Comparison of ENCODE assay signal across 8 cellular contexts in the genomic region with DNA sequence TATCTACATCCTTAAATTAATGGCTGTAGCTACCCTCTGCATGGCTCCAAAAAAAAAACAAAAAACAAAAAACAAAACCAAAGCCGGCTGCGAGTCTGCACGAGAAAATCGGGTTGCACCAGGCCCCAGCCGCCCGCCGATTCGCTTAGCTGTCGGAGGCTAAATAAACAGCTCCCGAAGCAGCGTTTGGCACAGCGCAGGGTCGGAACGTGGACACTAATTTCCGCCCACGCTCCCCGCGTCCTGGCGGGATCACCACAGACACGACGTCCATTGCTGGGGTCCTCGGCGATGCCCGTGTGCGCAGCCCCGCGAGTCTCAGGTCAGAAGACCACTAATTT. TPM values are rescaled to one million over a fixed set of nuclear protein-coding genes. Genes with fewer than 3 reads are reported as not detected.
A peak's percentile ranks its signal among the peaks of the same experiment; 100 is the strongest.
DNase-seq lines count a peak whose midpoint lies in the region; FAIRE-seq and TF ChIP-seq lines count a peak whose summit lies in the region.

No MANE protein-coding gene starts in this region.

- H3K27ac Mint-ChIP-seq in astrocyte (ENCODE audit: unreplicated experiment), result peak overlapping the region; percentile 44

- H3K27ac ChIP-seq in HL-60 (replicated peaks) (peak overlapping the region; percentile 95), SK-N-MC (peak overlapping the region; percentile 91), astrocyte (ENCODE audit: low read depth, low read length) (peak overlapping the region; percentile 96), skin epidermis (peak overlapping the region; percentile 87 to 100 (median 97))

- no peaks in the 10 kb centered on the region for H3K27me3 Mint-ChIP-seq in astrocyte (ENCODE audit: low read depth, unreplicated experiment)

- peaks cover 19% of the 10 kb centered on the region for H4K20me1 ChIP-seq in astrocyte (ENCODE audit: insufficient read depth, low read length)

- TF ChIP-seq CTCF in HL-60 (IDR thresholded peaks at IDR 0.05; ENCODE audit: insufficient read depth, low read length) (no peak), astrocyte (IDR thresholded peaks at IDR 0.05; ENCODE audit: insufficient read depth, low read depth, low read length) (no peak)

- H3K79me2 ChIP-seq in astrocyte (ENCODE audit: insufficient read depth, low read length), result peaks cover 25% of the 10 kb centered on the region

- peak; percentile 45 for DNase-seq in NCI-H345 (lab: John Stamatoyannopoulos, UW)
- no peak for DNase-seq in NCI-H345 treated with DMSO at 0.1 percent for 48 hours (lab: John Stamatoyannopoulos, UW; ENCODE audit: unreplicated experiment)
- DNase-seq in HL-60 (ENCODE audit: low read depth in 1 of 2, low spot score in 1 of 2), result peak in 1 of 2 experiments; percentile 45
- no peak for DNase-seq in SK-N-MC (ENCODE audit: low read depth, low spot score)
- peak; percentile 62 for DNase-seq in astrocyte (ENCODE audit: low read depth)
- DNase-seq in amniotic stem cell (lab: John Stamatoyannopoulos, UW), result no peak

- FAIRE-seq in astrocyte (lab: Jason Lieb, UNC), result no peak

- H3K27me3 ChIP-seq in HL-60 (ENCODE audit: insufficient read depth, poor library complexity, severe bottlenecking) (no peaks in the 10 kb centered on the region), astrocyte (ENCODE audit: insufficient read depth, low read length) (no peaks in the 10 kb centered on the region), iPS-15b (ENCODE audit: control insufficient read depth, insufficient read depth, low read length) (no peaks in the 10 kb centered on the region)

- H3K36me3 ChIP-seq in SK-N-MC (ENCODE audit: insufficient read depth, low read length), result no peaks in the 10 kb centered on the region
- no peaks in the 10 kb centered on the region for H3K36me3 ChIP-seq in astrocyte (ENCODE audit: insufficient read depth, low read length)
- no peaks in the 10 kb centered on the region for H3K36me3 ChIP-seq in iPS-15b (ENCODE audit: control insufficient read depth, insufficient read depth, low read length)

- no peaks in the 10 kb centered on the region for H3K9me3 Mint-ChIP-seq in astrocyte (ENCODE audit: unreplicated experiment)

- H3K9me3 ChIP-seq in SK-N-MC (ENCODE audit: low read depth, low read length) (no peaks in the 10 kb centered on the region), astrocyte (ENCODE audit: insufficient read depth, low read depth, low read length) (no peaks in the 10 kb centered on the region), iPS-15b (ENCODE audit: control insufficient read depth, insufficient read depth, low read length) (no peaks in the 10 kb centered on the region)

- H3K36me3 Mint-ChIP-seq in astrocyte (ENCODE audit: low read depth, unreplicated experiment), result peaks cover 3% of the 10 kb centered on the region

- H3K4me3 Mint-ChIP-seq in astrocyte (ENCODE audit: unreplicated experiment), result peak overlapping the region; percentile 85

- H3K4me2 ChIP-seq in astrocyte (ENCODE audit: low read length), result peak overlapping the region; percentile 96

- H3K9ac ChIP-seq in SK-N-MC (ENCODE audit: insufficient read length) (peak overlapping the region; percentile 92), astrocyte (ENCODE audit: low read length) (peak overlapping the region; percentile 94), iPS-15b (ENCODE audit: low read depth, low read length) (peak overlapping the region; percentile 89)

- H3K4me1 Mint-ChIP-seq in astrocyte (ENCODE audit: low read depth, unreplicated experiment), result peaks cover 25% of the 10 kb centered on the region

- peak overlapping the region; percentile 98 for H2AFZ ChIP-seq in astrocyte (ENCODE audit: low read depth, low read length)

- H3K4me1 ChIP-seq in astrocyte (ENCODE audit: insufficient read depth, low read length) (peaks cover 18% of the 10 kb centered on the region), iPS-15b (ENCODE audit: control insufficient read depth, insufficient read depth, low read length) (peaks cover 4% of the 10 kb centered on the region)

- H3K4me3 ChIP-seq in HL-60 (replicated peaks; ENCODE audit: insufficient read depth, low read length), result peak overlapping the region; percentile 69
- peak overlapping the region; percentile 89 for H3K4me3 ChIP-seq in SK-N-MC
- peak overlapping the region; percentile 75 for H3K4me3 ChIP-seq in astrocyte (ENCODE audit: insufficient read depth, low read depth, low read length)
- H3K4me3 ChIP-seq in iPS-15b (ENCODE audit: low read depth, low read length), result peak overlapping the region; percentile 90
- peak overlapping the region; percentile 70 to 99 (median 93) for H3K4me3 ChIP-seq in skin epidermis

RNA-seq across cellular contexts. Expression of a gene that starts 0.7 kb away (rescaled TPM):
- 60.2 and 67.1 TPM in 2 replicates for total RNA-seq in astrocyte

RNA-seq across cellular contexts. Expression of a gene that starts 40.8 kb away (rescaled TPM):
- total RNA-seq in astrocyte, result 11.7 and 12.4 TPM in 2 replicates

Comparison
In these comparisons a context has a peak if more than half of its experiments do, and no peak if none do; other contexts are left out.
1. DNase-seq: peak in NCI-H345 (single experiment) and astrocyte (single experiment); none in NCI-H345 treated with DMSO at 0.1 percent for 48 hours (single experiment), SK-N-MC (single experiment) and amniotic stem cell (single experiment).
2. Peak in every context shown above with its lines, with median percentiles within 50 percentile points of each other: H3K27ac ChIP-seq, H3K4me3 ChIP-seq and H3K9ac ChIP-seq.